Comparison of ENCODE assay signal across 2 cellular contexts in the genomic region with DNA sequence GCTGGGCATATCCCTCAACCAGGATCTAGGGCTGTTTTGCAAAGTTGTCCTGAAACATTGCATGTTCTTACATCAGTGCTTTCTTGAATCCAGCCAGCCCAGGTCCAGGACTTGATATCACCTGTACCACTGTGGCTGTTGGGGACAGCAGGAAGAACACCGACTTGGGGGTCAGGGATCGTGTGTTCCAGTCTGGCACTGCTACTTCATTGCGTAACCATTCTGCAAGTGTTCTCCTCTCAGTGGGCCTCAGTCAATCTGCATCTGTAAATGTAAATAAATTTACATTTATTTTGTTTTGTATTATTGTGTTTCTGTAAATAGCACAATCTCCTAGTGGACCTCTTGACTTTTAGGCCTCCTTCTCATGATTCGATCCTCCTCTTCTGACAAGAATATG.
TF ChIP-seq lines count a peak whose summit lies in the region.

No MANE protein-coding gene starts in this region.

TF ChIP-seq in K562, 482 proteins besides CTCF, POLR2A, EP300 and RAD21:
- TF ChIP-seq CHCHD3 (CRISPR knock-in tag; IDR thresholded peaks at IDR 0.05) (no peak), CEBPG (CRISPR knock-in tag; IDR thresholded peaks at IDR 0.05) (no peak), CEBPG (tag; conservative IDR thresholded peaks at IDR 0.05 in 1 of 2, IDR thresholded peaks at IDR 0.05 in 1 of 2) (peak; percentile 28 to 31; a peak in 1 of 4 replicates)

TF ChIP-seq in H1, 55 proteins besides CTCF, POLR2A, EP300 and RAD21:
- TF ChIP-seq BACH1 (IDR thresholded peaks at IDR 0.05; ENCODE audit: low read length) (no peak), CEBPB (IDR thresholded peaks at IDR 0.05; ENCODE audit: low read depth, low read length) (peak; percentile 26; the same call in 1 of the 2 replicates)
TF ChIP-seq in H1: peak in this region for 1.
